In genomic region chr1:189311915-189312314, GRCh38 we compare ENCODE assay signal across 2 cellular contexts.
TF ChIP-seq lines count a peak whose summit lies in the region.

No MANE protein-coding gene starts in this region.

TF ChIP-seq in WTC11, 78 proteins besides CTCF, POLR2A, EP300 and RAD21 (continues in another document):
- TF ChIP-seq, protein P1, sequence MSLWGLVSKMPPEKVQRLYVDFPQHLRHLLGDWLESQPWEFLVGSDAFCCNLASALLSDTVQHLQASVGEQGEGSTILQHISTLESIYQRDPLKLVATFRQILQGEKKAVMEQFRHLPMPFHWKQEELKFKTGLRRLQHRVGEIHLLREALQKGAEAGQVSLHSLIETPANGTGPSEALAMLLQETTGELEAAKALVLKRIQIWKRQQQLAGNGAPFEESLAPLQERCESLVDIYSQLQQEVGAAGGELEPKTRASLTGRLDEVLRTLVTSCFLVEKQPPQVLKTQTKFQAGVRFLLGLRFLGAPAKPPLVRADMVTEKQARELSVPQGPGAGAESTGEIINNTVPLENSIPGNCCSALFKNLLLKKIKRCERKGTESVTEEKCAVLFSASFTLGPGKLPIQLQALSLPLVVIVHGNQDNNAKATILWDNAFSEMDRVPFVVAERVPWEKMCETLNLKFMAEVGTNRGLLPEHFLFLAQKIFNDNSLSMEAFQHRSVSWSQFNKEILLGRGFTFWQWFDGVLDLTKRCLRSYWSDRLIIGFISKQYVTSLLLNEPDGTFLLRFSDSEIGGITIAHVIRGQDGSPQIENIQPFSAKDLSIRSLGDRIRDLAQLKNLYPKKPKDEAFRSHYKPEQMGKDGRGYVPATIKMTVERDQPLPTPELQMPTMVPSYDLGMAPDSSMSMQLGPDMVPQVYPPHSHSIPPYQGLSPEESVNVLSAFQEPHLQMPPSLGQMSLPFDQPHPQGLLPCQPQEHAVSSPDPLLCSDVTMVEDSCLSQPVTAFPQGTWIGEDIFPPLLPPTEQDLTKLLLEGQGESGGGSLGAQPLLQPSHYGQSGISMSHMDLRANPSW (CRISPR knock-in tag; conservative IDR thresholded peaks at IDR 0.05; ENCODE audit: low read depth) = no peak
- no peak for TF ChIP-seq ETV6 (CRISPR knock-in tag; IDR thresholded peaks at IDR 0.05)
- TF ChIP-seq TP53 (CRISPR knock-in tag; IDR thresholded peaks at IDR 0.05) = no peak
- no peak for TF ChIP-seq MYBL2 (CRISPR knock-in tag; IDR thresholded peaks at IDR 0.05)
- TF ChIP-seq, protein P2, sequence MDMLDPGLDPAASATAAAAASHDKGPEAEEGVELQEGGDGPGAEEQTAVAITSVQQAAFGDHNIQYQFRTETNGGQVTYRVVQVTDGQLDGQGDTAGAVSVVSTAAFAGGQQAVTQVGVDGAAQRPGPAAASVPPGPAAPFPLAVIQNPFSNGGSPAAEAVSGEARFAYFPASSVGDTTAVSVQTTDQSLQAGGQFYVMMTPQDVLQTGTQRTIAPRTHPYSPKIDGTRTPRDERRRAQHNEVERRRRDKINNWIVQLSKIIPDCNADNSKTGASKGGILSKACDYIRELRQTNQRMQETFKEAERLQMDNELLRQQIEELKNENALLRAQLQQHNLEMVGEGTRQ (CRISPR knock-in tag; IDR thresholded peaks at IDR 0.05) = no peak
- TF ChIP-seq ESRRA (CRISPR knock-in tag; IDR thresholded peaks at IDR 0.05; ENCODE audit: borderline replicate concordance) = no peak
- no peak for TF ChIP-seq PRRX2 (CRISPR knock-in tag; IDR thresholded peaks at IDR 0.05)
- TF ChIP-seq HMGA2 (CRISPR knock-in tag; IDR thresholded peaks at IDR 0.05) = no peak
- TF ChIP-seq, protein P3, sequence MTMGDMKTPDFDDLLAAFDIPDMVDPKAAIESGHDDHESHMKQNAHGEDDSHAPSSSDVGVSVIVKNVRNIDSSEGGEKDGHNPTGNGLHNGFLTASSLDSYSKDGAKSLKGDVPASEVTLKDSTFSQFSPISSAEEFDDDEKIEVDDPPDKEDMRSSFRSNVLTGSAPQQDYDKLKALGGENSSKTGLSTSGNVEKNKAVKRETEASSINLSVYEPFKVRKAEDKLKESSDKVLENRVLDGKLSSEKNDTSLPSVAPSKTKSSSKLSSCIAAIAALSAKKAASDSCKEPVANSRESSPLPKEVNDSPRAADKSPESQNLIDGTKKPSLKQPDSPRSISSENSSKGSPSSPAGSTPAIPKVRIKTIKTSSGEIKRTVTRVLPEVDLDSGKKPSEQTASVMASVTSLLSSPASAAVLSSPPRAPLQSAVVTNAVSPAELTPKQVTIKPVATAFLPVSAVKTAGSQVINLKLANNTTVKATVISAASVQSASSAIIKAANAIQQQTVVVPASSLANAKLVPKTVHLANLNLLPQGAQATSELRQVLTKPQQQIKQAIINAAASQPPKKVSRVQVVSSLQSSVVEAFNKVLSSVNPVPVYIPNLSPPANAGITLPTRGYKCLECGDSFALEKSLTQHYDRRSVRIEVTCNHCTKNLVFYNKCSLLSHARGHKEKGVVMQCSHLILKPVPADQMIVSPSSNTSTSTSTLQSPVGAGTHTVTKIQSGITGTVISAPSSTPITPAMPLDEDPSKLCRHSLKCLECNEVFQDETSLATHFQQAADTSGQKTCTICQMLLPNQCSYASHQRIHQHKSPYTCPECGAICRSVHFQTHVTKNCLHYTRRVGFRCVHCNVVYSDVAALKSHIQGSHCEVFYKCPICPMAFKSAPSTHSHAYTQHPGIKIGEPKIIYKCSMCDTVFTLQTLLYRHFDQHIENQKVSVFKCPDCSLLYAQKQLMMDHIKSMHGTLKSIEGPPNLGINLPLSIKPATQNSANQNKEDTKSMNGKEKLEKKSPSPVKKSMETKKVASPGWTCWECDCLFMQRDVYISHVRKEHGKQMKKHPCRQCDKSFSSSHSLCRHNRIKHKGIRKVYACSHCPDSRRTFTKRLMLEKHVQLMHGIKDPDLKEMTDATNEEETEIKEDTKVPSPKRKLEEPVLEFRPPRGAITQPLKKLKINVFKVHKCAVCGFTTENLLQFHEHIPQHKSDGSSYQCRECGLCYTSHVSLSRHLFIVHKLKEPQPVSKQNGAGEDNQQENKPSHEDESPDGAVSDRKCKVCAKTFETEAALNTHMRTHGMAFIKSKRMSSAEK (CRISPR knock-in tag; IDR thresholded peaks at IDR 0.05; ENCODE audit: borderline replicate concordance) = no peak
- no peak for TF ChIP-seq AR (CRISPR knock-in tag; IDR thresholded peaks at IDR 0.05)
- TF ChIP-seq FOXK1 (CRISPR knock-in tag; IDR thresholded peaks at IDR 0.05) = no peak

TF ChIP-seq in SK-N-SH, 30 proteins besides CTCF, POLR2A, EP300 and RAD21 (continued from another document):
- TF ChIP-seq, protein P4, sequence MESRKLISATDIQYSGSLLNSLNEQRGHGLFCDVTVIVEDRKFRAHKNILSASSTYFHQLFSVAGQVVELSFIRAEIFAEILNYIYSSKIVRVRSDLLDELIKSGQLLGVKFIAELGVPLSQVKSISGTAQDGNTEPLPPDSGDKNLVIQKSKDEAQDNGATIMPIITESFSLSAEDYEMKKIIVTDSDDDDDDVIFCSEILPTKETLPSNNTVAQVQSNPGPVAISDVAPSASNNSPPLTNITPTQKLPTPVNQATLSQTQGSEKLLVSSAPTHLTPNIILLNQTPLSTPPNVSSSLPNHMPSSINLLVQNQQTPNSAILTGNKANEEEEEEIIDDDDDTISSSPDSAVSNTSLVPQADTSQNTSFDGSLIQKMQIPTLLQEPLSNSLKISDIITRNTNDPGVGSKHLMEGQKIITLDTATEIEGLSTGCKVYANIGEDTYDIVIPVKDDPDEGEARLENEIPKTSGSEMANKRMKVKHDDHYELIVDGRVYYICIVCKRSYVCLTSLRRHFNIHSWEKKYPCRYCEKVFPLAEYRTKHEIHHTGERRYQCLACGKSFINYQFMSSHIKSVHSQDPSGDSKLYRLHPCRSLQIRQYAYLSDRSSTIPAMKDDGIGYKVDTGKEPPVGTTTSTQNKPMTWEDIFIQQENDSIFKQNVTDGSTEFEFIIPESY (IDR thresholded peaks at IDR 0.05; ENCODE audit: borderline replicate concordance, low read depth) = no peak
- no peak for TF ChIP-seq POLR2AphosphoS5 (IDR thresholded peaks at IDR 0.05; ENCODE audit: low read depth, low read length)
- no peak for TF ChIP-seq USF1 (IDR thresholded peaks at IDR 0.05; ENCODE audit: borderline replicate concordance, low read depth)
- no peak for TF ChIP-seq REST (IDR thresholded peaks at IDR 0.05; ENCODE audit: low read depth, low read length)
- TF ChIP-seq TEAD4 (IDR thresholded peaks at IDR 0.05; ENCODE audit: borderline replicate concordance, insufficient read depth) = no peak
- TF ChIP-seq GABPA (IDR thresholded peaks at IDR 0.05; ENCODE audit: low read depth) = no peak
- TF ChIP-seq CHD2 (IDR thresholded peaks at IDR 0.05; ENCODE audit: low read length, partially characterized antibody) = no peak
- TF ChIP-seq PBX3 (IDR thresholded peaks at IDR 0.05) = no peak
- no peak for TF ChIP-seq FOSL2 (IDR thresholded peaks at IDR 0.05; ENCODE audit: borderline replicate concordance, low read depth)
- TF ChIP-seq SMC3 (IDR thresholded peaks at IDR 0.05; ENCODE audit: low read depth, low read length) = no peak
- no peak for TF ChIP-seq RCOR1 (IDR thresholded peaks at IDR 0.05; ENCODE audit: low read length)
- TF ChIP-seq JUND (IDR thresholded peaks at IDR 0.05) = no peak
- TF ChIP-seq MEF2A (IDR thresholded peaks at IDR 0.05; ENCODE audit: borderline replicate concordance, low read depth) = no peak
TF ChIP-seq in SK-N-SH: peak in this region for 0.
